38 cellular contexts compared by ENCODE assay signal in genomic region chr7:109354552-109354951, GRCh38.
"Had no signal": no experiment of that assay in that cellular context is flagged by ENCODE, and none has a peak within 500 bp of the region (broad histone marks: within the 10 kb centered on the region; RNA-seq: fewer than 3 reads in every experiment).

No MANE protein-coding gene starts in this region.

- H3K4me1 ChIP-seq: adrenal gland, body of pancreas, breast epithelium had no signal

- H3K27me3 Mint-ChIP-seq: activated CD4-positive, alpha-beta memory T cell treated with anti-CD3 and anti-CD28 coated beads, Interleukin-2, amount 10 ng/mL, durations not matched to agents 7 days and 5 days; activated CD4-positive, alpha-beta T cell treated with anti-CD3 and anti-CD28 coated beads for 36 hours; activated CD4-positive, alpha-beta T cell treated with anti-CD3 and anti-CD28 coated beads, Interleukin-2, amount 10 ng/mL, durations not matched to agents 7 days and 5 days; activated naive CD8-positive, alpha-beta T cell treated with anti-CD3 and anti-CD28 coated beads for 36 hours; activated T-helper 17 cell treated with anti-CD3 and anti-CD28 coated beads, Interleukin-2, amount 50 U/mL, for 72 hours had no signal

- H3K4me3 ChIP-seq: adrenal gland, body of pancreas, breast epithelium had no signal

- FAIRE-seq: astrocyte, TTC549 had no signal

- H3K9me3 ChIP-seq: adrenal gland, body of pancreas, breast epithelium had no signal

- H3K36me3 ChIP-seq: adrenal gland, brain microvascular endothelial cell, breast epithelium had no signal

- ATAC-seq: activated CD4-positive, alpha-beta T cell treated with anti-CD3 and anti-CD28 coated beads for 36 hours; activated CD4-positive, CD25-positive, alpha-beta regulatory T cell treated with anti-CD3 and anti-CD28 coated beads, Interleukin-2, amount 50 U/mL, for 24 hours; activated CD8-positive, alpha-beta T cell treated with anti-CD3 and anti-CD28 coated beads, Interleukin-2, amount 10 ng/mL, durations not matched to agents 7 days and 5 days; activated naive CD4-positive, alpha-beta T cell treated with anti-CD3 and anti-CD28 coated beads, Interleukin-2, amount 50 U/mL, for 72 hours; activated T-cell treated with anti-CD3 and anti-CD28 coated beads, Interleukin-2, amount 50 U/mL, for 4 hours; activated T-cell treated with anti-CD3 and anti-CD28 coated beads, Interleukin-2, amount 50 U/mL, for 72 hours; activated T-helper 17 cell treated with anti-CD3 and anti-CD28 coated beads, Interleukin-2, amount 50 U/mL, for 72 hours; body of pancreas had no signal

- H3K9me3 Mint-ChIP-seq: activated CD4-positive, alpha-beta memory T cell treated with anti-CD3 and anti-CD28 coated beads, Interleukin-2, amount 10 ng/mL, durations not matched to agents 7 days and 5 days; activated CD4-positive, alpha-beta T cell treated with anti-CD3 and anti-CD28 coated beads, Interleukin-2, amount 10 ng/mL, durations not matched to agents 7 days and 5 days; activated naive CD4-positive, alpha-beta T cell treated with anti-CD3 and anti-CD28 coated beads for 36 hours; activated naive CD8-positive, alpha-beta T cell treated with anti-CD3 and anti-CD28 coated beads for 36 hours; activated T-cell treated with anti-CD3 and anti-CD28 coated beads, Interleukin-2, amount 50 U/mL, for 4 hours; activated T-cell treated with anti-CD3 and anti-CD28 coated beads, Interleukin-2, amount 50 U/mL, for 72 hours; activated T-helper 1 cell treated with anti-CD3 and anti-CD28 coated beads, Interleukin-12 subunit alpha, Interleukin-12 subunit beta, Interleukin-2, Interleukin-4 antibody, amounts not matched to agents 30 ng/mL and 10 ng/mL and 1 ng/mL, durations not matched to agents 14 hours and 24 hours and 36 hours; T-helper 1 cell treated with Interleukin-12 subunit alpha and Interleukin-12 subunit beta and Interleukin-4 antibody, amounts not matched to agents 30 μg/mL and 1 μg/mL, for 36 hours; T-helper 2 cell treated with Interferon-gamma antibody and Interleukin-4, amounts not matched to agents 5 μg/mL and 100 μg/mL, for 36 hours had no signal

- DNase-seq: activated CD4-positive, alpha-beta memory T cell treated with anti-CD3 and anti-CD28 coated beads, Interleukin-2, amount 10 ng/mL, durations not matched to agents 7 days and 5 days; activated CD4-positive, alpha-beta T cell treated with anti-CD3 and anti-CD28 coated beads for 1 hour; activated CD4-positive, alpha-beta T cell treated with anti-CD3 and anti-CD28 coated beads for 36 hours; activated CD4-positive, alpha-beta T cell treated with anti-CD3 and anti-CD28 coated beads for 48 hours; activated CD4-positive, alpha-beta T cell treated with anti-CD3 and anti-CD28 coated beads, Interleukin-2, amount 10 ng/mL, durations not matched to agents 7 days and 5 days; activated CD4-positive, alpha-beta T cell treated with anti-CD3 and anti-CD28 coated beads, Interleukin-2, amount 50 U/mL, for 48 hours; activated CD4-positive, CD25-positive, alpha-beta regulatory T cell; activated CD8-positive, alpha-beta memory T cell treated with anti-CD3 and anti-CD28 coated beads, Interleukin-2, amount 50 U/mL, for 4 hours; activated CD8-positive, alpha-beta T cell treated with anti-CD3 and anti-CD28 coated beads, Interleukin-2, amount 10 ng/mL, durations not matched to agents 7 days and 5 days; activated effector memory CD4-positive, alpha-beta T cell treated with anti-CD3 and anti-CD28 coated beads, Interleukin-2, amount 50 U/mL, for 16 hours; activated gamma-delta T cell treated with Interleukin-2 at 50 U/mL for 16 hours; activated naive CD4-positive, alpha-beta T cell; activated naive CD4-positive, alpha-beta T cell treated with anti-CD3 and anti-CD28 coated beads for 36 hours; activated naive CD4-positive, alpha-beta T cell treated with anti-CD3 and anti-CD28 coated beads, Interleukin-2, amount 50 U/mL, for 16 hours; activated naive CD8-positive, alpha-beta T cell treated with anti-CD3 and anti-CD28 coated beads for 36 hours; activated T-cell treated with anti-CD3 and anti-CD28 coated beads for 4 hours; activated T-cell treated with anti-CD3 and anti-CD28 coated beads, Interleukin-2, amount 50 U/mL, for 1 hour; activated T-cell treated with anti-CD3 and anti-CD28 coated beads, Interleukin-2, amount 50 U/mL, for 4 hours; activated T-cell treated with anti-CD3 and anti-CD28 coated beads, Interleukin-2, amount 50 U/mL, for 72 hours; adrenal gland; amniotic stem cell; aorta; body of pancreas; brain microvascular endothelial cell; central memory CD4-positive, alpha-beta T cell; T-helper 1 cell; T-helper 2 cell; T-helper 9 cell had no signal

- H3K36me3 Mint-ChIP-seq: activated naive CD4-positive, alpha-beta T cell treated with anti-CD3 and anti-CD28 coated beads, Interleukin-2, amount 50 U/mL, for 72 hours; activated naive CD8-positive, alpha-beta T cell treated with anti-CD3 and anti-CD28 coated beads for 36 hours had no signal

- H3K4me3 Mint-ChIP-seq: activated CD4-positive, alpha-beta memory T cell treated with anti-CD3 and anti-CD28 coated beads, Interleukin-2, amount 10 ng/mL, durations not matched to agents 7 days and 5 days; activated CD4-positive, alpha-beta T cell treated with anti-CD3 and anti-CD28 coated beads for 36 hours; activated CD4-positive, alpha-beta T cell treated with anti-CD3 and anti-CD28 coated beads, Interleukin-2, amount 10 ng/mL, durations not matched to agents 7 days and 5 days; activated CD8-positive, alpha-beta T cell treated with anti-CD3 and anti-CD28 coated beads, Interleukin-2, amount 10 ng/mL, durations not matched to agents 7 days and 5 days; activated naive CD4-positive, alpha-beta T cell treated with anti-CD3 and anti-CD28 coated beads for 36 hours; activated naive CD8-positive, alpha-beta T cell treated with anti-CD3 and anti-CD28 coated beads for 36 hours; activated T-cell treated with anti-CD3 and anti-CD28 coated beads, Interleukin-2, amount 50 U/mL, for 4 hours; activated T-cell treated with anti-CD3 and anti-CD28 coated beads, Interleukin-2, amount 50 U/mL, for 72 hours; activated T-helper 1 cell treated with anti-CD3 and anti-CD28 coated beads, Interleukin-12 subunit alpha, Interleukin-12 subunit beta, Interleukin-2, Interleukin-4 antibody, amounts not matched to agents 30 ng/mL and 10 ng/mL and 1 ng/mL, durations not matched to agents 14 hours and 24 hours and 36 hours; activated T-helper 17 cell treated with anti-CD3 and anti-CD28 coated beads, Interleukin-2, amount 50 U/mL, for 72 hours; T-helper 1 cell treated with Interleukin-12 subunit alpha and Interleukin-12 subunit beta and Interleukin-4 antibody, amounts not matched to agents 30 μg/mL and 1 μg/mL, for 36 hours; T-helper 2 cell treated with Interferon-gamma antibody and Interleukin-4, amounts not matched to agents 5 μg/mL and 100 μg/mL, for 36 hours had no signal

- H3K27ac ChIP-seq: adrenal gland, body of pancreas, brain microvascular endothelial cell, breast epithelium, VCaP had no signal

- H3K4me1 Mint-ChIP-seq: activated CD4-positive, alpha-beta memory T cell treated with anti-CD3 and anti-CD28 coated beads, Interleukin-2, amount 10 ng/mL, durations not matched to agents 7 days and 5 days; activated CD4-positive, alpha-beta T cell treated with anti-CD3 and anti-CD28 coated beads for 36 hours; activated CD4-positive, alpha-beta T cell treated with anti-CD3 and anti-CD28 coated beads, Interleukin-2, amount 10 ng/mL, durations not matched to agents 7 days and 5 days; activated naive CD8-positive, alpha-beta T cell treated with anti-CD3 and anti-CD28 coated beads for 36 hours; activated T-helper 17 cell treated with anti-CD3 and anti-CD28 coated beads, Interleukin-2, amount 50 U/mL, for 72 hours had no signal

- H3K27ac Mint-ChIP-seq: activated CD4-positive, alpha-beta memory T cell treated with anti-CD3 and anti-CD28 coated beads, Interleukin-2, amount 10 ng/mL, durations not matched to agents 7 days and 5 days; activated CD4-positive, alpha-beta T cell treated with anti-CD3 and anti-CD28 coated beads for 36 hours; activated CD4-positive, alpha-beta T cell treated with anti-CD3 and anti-CD28 coated beads, Interleukin-2, amount 10 ng/mL, durations not matched to agents 7 days and 5 days; activated CD8-positive, alpha-beta T cell treated with anti-CD3 and anti-CD28 coated beads, Interleukin-2, amount 10 ng/mL, durations not matched to agents 7 days and 5 days; activated naive CD4-positive, alpha-beta T cell treated with anti-CD3 and anti-CD28 coated beads for 36 hours; activated naive CD4-positive, alpha-beta T cell treated with anti-CD3 and anti-CD28 coated beads, Interleukin-2, amount 50 U/mL, for 72 hours; activated naive CD8-positive, alpha-beta T cell treated with anti-CD3 and anti-CD28 coated beads for 36 hours; activated T-cell treated with anti-CD3 and anti-CD28 coated beads, Interleukin-2, amount 50 U/mL, for 72 hours; activated T-helper 1 cell treated with anti-CD3 and anti-CD28 coated beads, Interleukin-12 subunit alpha, Interleukin-12 subunit beta, Interleukin-2, Interleukin-4 antibody, amounts not matched to agents 30 ng/mL and 10 ng/mL and 1 ng/mL, durations not matched to agents 14 hours and 24 hours and 36 hours; activated T-helper 17 cell treated with anti-CD3 and anti-CD28 coated beads, Interleukin-2, amount 50 U/mL, for 72 hours; T-helper 1 cell treated with Interleukin-12 subunit alpha and Interleukin-12 subunit beta and Interleukin-4 antibody, amounts not matched to agents 30 μg/mL and 1 μg/mL, for 36 hours; T-helper 2 cell treated with Interferon-gamma antibody and Interleukin-4, amounts not matched to agents 5 μg/mL and 100 μg/mL, for 36 hours had no signal
